31 cellular contexts compared by ENCODE assay signal in the genomic region with DNA sequence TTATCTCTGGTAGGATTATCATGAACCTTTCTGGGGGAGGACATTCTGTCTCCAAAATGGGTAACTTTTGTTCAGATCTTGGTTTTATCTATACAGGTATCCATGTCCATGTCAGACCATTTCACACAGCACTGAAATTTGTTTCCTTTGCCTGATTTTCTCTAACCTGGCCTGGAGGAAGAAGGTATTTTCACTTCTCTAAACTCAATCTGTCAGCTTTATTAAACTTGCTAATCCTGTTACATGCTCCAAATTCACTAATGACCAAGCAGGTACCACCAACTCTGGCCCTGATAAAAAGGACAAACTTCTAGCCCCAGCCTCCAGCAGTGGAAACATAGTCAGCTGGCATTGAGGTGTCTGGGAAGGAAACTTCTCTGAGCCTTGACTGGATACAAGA.
"Had no signal": no experiment of that assay in that cellular context is flagged by ENCODE, and none has a peak within 500 bp of the region (broad histone marks: within the 10 kb centered on the region; RNA-seq: fewer than 3 reads in every experiment).

No MANE protein-coding gene starts in this region.

- H3K4me3 ChIP-seq: left lung, lower lobe of right lung, pancreas, prostate gland, skin epidermis, suprapubic skin, thoracic aorta, tibial artery, upper lobe of right lung had no signal

- H3K9me3 ChIP-seq: left lung, lower lobe of right lung, pancreas, prostate gland, suprapubic skin, thoracic aorta, tibial artery, upper lobe of right lung had no signal

- H3K4me3 Mint-ChIP-seq: immature natural killer cell; naive thymus-derived CD8-positive, alpha-beta T cell; nephron; neural crest cell; stimulated activated naive CD8-positive, alpha-beta T cell treated with anti-CD3 and anti-CD28 coated beads, Interleukin-15, Interleukin-2, amounts not matched to agents 100 ng/mL and 50 ng/mL, for 24 hours had no signal

- DNase-seq: hypothalamus; immature natural killer cell; kidney; left colon; left lung; lower lobe of right lung; mammary epithelial cell; mesenchymal stem cell; naive thymus-derived CD8-positive, alpha-beta T cell; nucleus accumbens; pancreas; posterior cingulate gyrus; retina; right cardiac atrium; stimulated activated CD4-positive, alpha-beta T cell treated with anti-CD3 and anti-CD28 coated beads, Interleukin-12 subunit alpha, Interleukin-12 subunit beta, amount 100 ng/mL, for 4 hours; stimulated activated CD4-positive, alpha-beta T cell treated with anti-CD3 and anti-CD28 coated beads, Interleukin-15, amount 100 ng/mL, for 24 hours; stimulated activated CD4-positive, alpha-beta T cell treated with anti-CD3 and anti-CD28 coated beads, Interleukin-2, amount 100 ng/mL, for 24 hours; stimulated activated CD4-positive, alpha-beta T cell treated with anti-CD3 and anti-CD28 coated beads, Interleukin-4, amount 100 ng/mL, for 1 hour; stimulated activated naive CD4-positive, alpha-beta T cell; tibial artery; upper lobe of right lung had no signal

- H3K9me3 Mint-ChIP-seq: nephron; stimulated activated naive CD8-positive, alpha-beta T cell treated with anti-CD3 and anti-CD28 coated beads, Interleukin-15, Interleukin-2, amounts not matched to agents 100 ng/mL and 50 ng/mL, for 24 hours had no signal

- H3K27ac ChIP-seq: left lung, lower lobe of right lung, pancreas, prostate gland, skin epidermis, suprapubic skin, thoracic aorta, tibial artery, upper lobe of right lung had no signal

- H3K27me3 ChIP-seq: left lung, pancreas, suprapubic skin, tibial artery, upper lobe of right lung had no signal

- FAIRE-seq: islet of Langerhans, pancreas, urothelium cell line had no signal

- H3K36me3 Mint-ChIP-seq: immature natural killer cell; naive thymus-derived CD8-positive, alpha-beta T cell had no signal

- H3K4me1 ChIP-seq: left lung, lower lobe of right lung, pancreas, prostate gland, suprapubic skin, tibial artery, upper lobe of right lung had no signal

- H3K36me3 ChIP-seq: left lung, lower lobe of right lung, pancreas, prostate gland, suprapubic skin, thoracic aorta, tibial artery, upper lobe of right lung had no signal

- H3K27ac Mint-ChIP-seq: immature natural killer cell; naive thymus-derived CD8-positive, alpha-beta T cell; nephron; stimulated activated naive CD8-positive, alpha-beta T cell treated with anti-CD3 and anti-CD28 coated beads, Interleukin-15, Interleukin-2, amounts not matched to agents 100 ng/mL and 50 ng/mL, for 24 hours had no signal

- ATAC-seq: left colon; left lung; lower lobe of right lung; naive thymus-derived CD8-positive, alpha-beta T cell; pancreas; right cardiac atrium; sciatic nerve; upper lobe of right lung had no signal

- H3K4me1 Mint-ChIP-seq: immature natural killer cell; naive thymus-derived CD8-positive, alpha-beta T cell; nephron; neural crest cell had no signal
